In the genomic region with DNA sequence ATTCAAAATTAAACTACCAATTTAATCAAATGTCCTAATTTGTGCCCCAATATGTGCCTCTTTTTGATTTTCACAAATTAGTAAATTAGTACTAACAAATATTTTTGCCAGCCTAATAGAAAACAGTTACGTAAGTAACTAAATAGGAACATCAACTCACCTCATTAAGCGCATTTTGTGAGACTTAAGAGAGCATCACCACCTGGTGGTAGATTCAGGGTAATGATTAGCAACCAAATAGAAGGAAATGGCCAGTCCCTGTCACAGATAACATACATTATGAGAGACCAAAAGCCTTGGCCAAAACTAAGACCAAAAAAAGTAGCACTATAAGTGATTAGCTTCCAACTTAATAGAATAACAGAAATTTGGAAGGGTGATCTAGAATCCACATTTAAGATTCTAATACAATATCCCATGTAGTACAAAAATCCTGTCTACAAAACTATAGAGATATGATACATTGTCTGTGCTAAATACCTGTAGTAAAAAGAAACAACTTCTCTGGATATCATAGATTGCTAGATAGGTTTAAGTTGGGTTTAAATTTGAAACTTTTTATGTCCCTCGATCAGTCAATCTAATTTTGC, we compare ENCODE assay signal across 8 cellular contexts. TPM values are rescaled to one million over a fixed set of nuclear protein-coding genes. Genes with fewer than 3 reads are reported as not detected.
A peak's percentile ranks its signal among the peaks of the same experiment; 100 is the strongest.
DNase-seq lines count a peak whose midpoint lies in the region; ATAC-seq and TF ChIP-seq lines count a peak whose summit lies in the region.

No MANE protein-coding gene starts in this region.

- WGBS in lung, 2 donors: 33 to 39% methylated on average over 3 of the region's 3 CpGs

- TF ChIP-seq CTCF in lung (IDR thresholded peaks at IDR 0.05; ENCODE audit: control extremely low read depth, extremely low read depth): peak; percentile 61

- DNase-seq in G401 (ENCODE audit: low spot score) (peak; percentile 63), NOMO-1 treated with DMSO at 0.1 percent for 48 hours (lab: John Stamatoyannopoulos, UW; ENCODE audit: unreplicated experiment) (peak; percentile 71), dedifferentiated amniotic fluid mesenchymal stem cell (ENCODE audit: extremely low spot score) (peak; percentile 74), lung (ENCODE audit: low spot score) (no peak), T1000 (lab: John Stamatoyannopoulos, UW) (no peak), HK-2 (ENCODE audit: unreplicated experiment) (no peak)

- H3K4me1 ChIP-seq in lung (ENCODE audit: control insufficient read depth in 2 of 2, insufficient read depth in 2 of 2, low read length in 2 of 2): peaks cover 0 to 3% of the 10 kb centered on the region in 2 donors

- no peak overlapping the region for H3K4me3 ChIP-seq in lung

- in situ Hi-C loops in G401 (cut with HindIII; ENCODE audit: low sequenced_read_pairs): no loop called here

- peaks cover 0 to 1% of the 10 kb centered on the region in 2 donors for H3K36me3 ChIP-seq in lung (ENCODE audit: control insufficient read depth in 2 of 2, insufficient read depth in 2 of 2, low read length in 2 of 2)

- ATAC-seq in GM21526 (IDR thresholded peaks at IDR 0.05; ENCODE audit: low FRiP score, unreplicated experiment) (peak; percentile 95), HG03575 (IDR thresholded peaks at IDR 0.05; ENCODE audit: extremely low read depth, insufficient number of reproducible peaks, low FRiP score, unreplicated experiment) (peak; percentile 85), lung (ENCODE audit: insufficient read depth, low FRiP score) (peak; percentile 81)

- no peaks in the 10 kb centered on the region for H3K27me3 ChIP-seq in lung (ENCODE audit: control insufficient read depth, insufficient read depth)

- no peaks in the 10 kb centered on the region for H3K9me3 ChIP-seq in lung (ENCODE audit: control insufficient read depth in 2 of 2, insufficient read depth in 1 of 2, low read length in 1 of 2)

- H3K27ac ChIP-seq in lung (ENCODE audit: low read depth in 1 of 2, low read length in 1 of 2): no peak overlapping the region

RNA-seq across cellular contexts. Expression of gene C4orf46, which starts 46.7 kb away (rescaled TPM):
- 14.7 and 15.1 TPM in 2 replicates for total RNA-seq in G401 (2014; rRNA removed; shearing (Covaris generic))
- total RNA-seq in lung: 10 to 100 TPM in 1 of 2 donors, 1 to 10 TPM in 1; 3.5 to 31.3 TPM
- 1 to 10 TPM; 2.7 to 3.0 TPM for polyA plus RNA-seq in lung

RNA-seq across cellular contexts. Expression of gene ETFDH, which starts 47.1 kb away (rescaled TPM):
- total RNA-seq in G401 (2014; rRNA removed; shearing (Covaris generic)): 10.5 and 17.1 TPM in 2 replicates
- total RNA-seq in lung: 10 to 100 TPM; 16.0 to 43.8 TPM
- 10 to 100 TPM; 13.6 to 16.9 TPM for polyA plus RNA-seq in lung

Comparison
In these comparisons a context has a peak if more than half of its experiments do, and no peak if none do; other contexts are left out.
1. DNase-seq: peak in G401 (single experiment), NOMO-1 treated with DMSO at 0.1 percent for 48 hours (single experiment) and dedifferentiated amniotic fluid mesenchymal stem cell (single experiment); none in lung (single experiment), T1000 (single experiment) and HK-2 (single experiment).
2. Peak in every context shown above with its lines, with median percentiles within 50 percentile points of each other: ATAC-seq.